13 cellular contexts compared by ENCODE assay signal in genomic region chr3:15324335-15324734, GRCh38. TPM values are rescaled to one million over a fixed set of nuclear protein-coding genes. Genes with fewer than 3 reads are reported as not detected.
A peak's percentile ranks its signal among the peaks of the same experiment; 100 is the strongest.
DNase-seq lines count a peak whose midpoint lies in the region; ATAC-seq and TF ChIP-seq lines count a peak whose summit lies in the region.
"Had no signal": no experiment of that assay in that cellular context is flagged by ENCODE, and none has a peak within 500 bp of the region (broad histone marks: within the 10 kb centered on the region; RNA-seq: fewer than 3 reads in every experiment).

No MANE protein-coding gene starts in this region.

- H4K5ac ChIP-seq in mesendoderm (ENCODE audit: low read length), result no peak overlapping the region

- no peak overlapping the region for H2BK120ac ChIP-seq in mesendoderm (ENCODE audit: low read depth, low read length)

- H3K27me3 ChIP-seq in RWPE2 (ENCODE audit: insufficient read depth, poor library complexity, severe bottlenecking) (no peaks in the 10 kb centered on the region), endodermal cell (ENCODE audit: control insufficient read depth, insufficient read depth, low read length, poor library complexity, severe bottlenecking) (no peaks in the 10 kb centered on the region), mesendoderm (ENCODE audit: insufficient read depth, low read length, poor library complexity) (no peaks in the 10 kb centered on the region), tibial artery (no peaks in the 10 kb centered on the region)

- no peak overlapping the region for H2BK15ac ChIP-seq in mesendoderm (replicated peaks; ENCODE audit: low read depth)

- TF ChIP-seq CTCF in RWPE2 (IDR thresholded peaks at IDR 0.05; ENCODE audit: poor library complexity, severe bottlenecking), result no peak
- TF ChIP-seq CTCF in endodermal cell (conservative IDR thresholded peaks at IDR 0.05), result no peak
- TF ChIP-seq CTCF in tibial artery (IDR thresholded peaks at IDR 0.05), result no peak

- no peak overlapping the region for H4K8ac ChIP-seq in mesendoderm (ENCODE audit: low read depth, low read length)

- H2AK5ac ChIP-seq in mesendoderm (ENCODE audit: low read length), result no peak overlapping the region

- H3K9ac ChIP-seq in endodermal cell (ENCODE audit: extremely low read depth, low read length, poor library complexity, severe bottlenecking) (no peak overlapping the region), mesendoderm (ENCODE audit: low read length) (no peak overlapping the region)

- no peaks in the 10 kb centered on the region for H3K9me3 Mint-ChIP-seq in endodermal cell
- H3K9me3 Mint-ChIP-seq: nephron progenitor cell had no signal

- intact Hi-C loops in tibial artery (cut with DNase I; ENCODE audit: low total_unique reads), result no loop called here

- H3K79me2 ChIP-seq in mesendoderm (ENCODE audit: control insufficient read depth, insufficient read depth, low read length), result no peaks in the 10 kb centered on the region

- H3K56ac ChIP-seq in mesendoderm (ENCODE audit: low read length), result peak overlapping the region; percentile 3

- H3K79me1 ChIP-seq in mesendoderm (ENCODE audit: low read length), result no peaks in the 10 kb centered on the region

- DNase-seq in RWPE2 (ENCODE audit: low spot score) (no peak), endodermal cell (no peak), mesendoderm (peak; percentile 37), tibial artery (no peak), SW480 (ENCODE audit: low spot score) (no peak), OCI-M1 (lab: John Stamatoyannopoulos, UW) (no peak), NCI-H510A treated with DMSO at 0.1 percent for 48 hours (lab: John Stamatoyannopoulos, UW) (no peak), 8988T (no peak)
- DNase-seq: activated effector memory CD4-positive, alpha-beta T cell treated with anti-CD3 and anti-CD28 coated beads, Interleukin-2, amount 50 U/mL, for 16 hours; dermis blood vessel endothelial cell; nephron progenitor cell; stimulated activated CD4-positive, alpha-beta T cell treated with anti-CD3 and anti-CD28 coated beads, Interleukin-2, amount 100 ng/mL, for 48 hours had no signal

- no peak overlapping the region for H3K23ac ChIP-seq in mesendoderm (ENCODE audit: low read length)

- H3K9me3 ChIP-seq in RWPE2 (ENCODE audit: severe bottlenecking), result no peaks in the 10 kb centered on the region
- H3K9me3 ChIP-seq in endodermal cell (ENCODE audit: control insufficient read depth, low read length), result no peaks in the 10 kb centered on the region
- no peaks in the 10 kb centered on the region for H3K9me3 ChIP-seq in tibial artery

- H3K4ac ChIP-seq in mesendoderm (ENCODE audit: low read depth, low read length), result no peak overlapping the region

- no peak for ATAC-seq in RWPE2 (ENCODE audit: low read depth)
- ATAC-seq: activated CD4-positive, CD25-positive, alpha-beta regulatory T cell treated with anti-CD3 and anti-CD28 coated beads, Interleukin-2, amount 50 U/mL, for 24 hours had no signal

- peaks cover 35% of the 10 kb centered on the region for H3K4me1 Mint-ChIP-seq in endodermal cell

- H3K36me3 ChIP-seq in RWPE2 (ENCODE audit: low read depth) (no peaks in the 10 kb centered on the region), endodermal cell (ENCODE audit: control insufficient read depth, insufficient read depth, low read length) (peaks cover 24% of the 10 kb centered on the region), mesendoderm (ENCODE audit: control insufficient read depth, insufficient read depth, low read length) (no peaks in the 10 kb centered on the region), tibial artery (peaks cover 0 to 6% (median 5%) of the 10 kb centered on the region in 3 donors)

- H3K4me2 ChIP-seq in mesendoderm (ENCODE audit: low read length), result no peak overlapping the region

- no peak overlapping the region for H3K4me3 Mint-ChIP-seq in endodermal cell
- H3K4me3 Mint-ChIP-seq: nephron progenitor cell had no signal

- H3K27ac ChIP-seq in RWPE2 (ENCODE audit: poor library complexity, severe bottlenecking) (peak overlapping the region; percentile 23), endodermal cell (ENCODE audit: low read depth, low read length) (no peak overlapping the region), mesendoderm (ENCODE audit: low read depth, low read length) (no peak overlapping the region), tibial artery (peak overlapping the region; percentile 46 to 80)

- H3K36me3 Mint-ChIP-seq in endodermal cell (ENCODE audit: low read depth), result peaks cover 32% of the 10 kb centered on the region

- H2BK5ac ChIP-seq in mesendoderm (ENCODE audit: low read length), result no peak overlapping the region

- no peaks in the 10 kb centered on the region for H3K27me3 Mint-ChIP-seq in endodermal cell (ENCODE audit: insufficient read depth)

- peak overlapping the region; percentile 64 for H3K27ac Mint-ChIP-seq in endodermal cell
- H3K27ac Mint-ChIP-seq: nephron progenitor cell had no signal

- WGBS in endodermal cell (ENCODE audit: insufficient coverage in 1 of 2, insufficient read length in 1 of 2), 2 experiments, result 85 to 100% methylated on average over 2 to 7 of the region's 7 CpGs
- WGBS in mesendoderm (ENCODE audit: extremely low coverage, insufficient coverage, low lambda C conversion rate), result no CpG with 5 or more reads among the region's 7 CpGs

- H3K18ac ChIP-seq in mesendoderm (ENCODE audit: low read length), result no peak overlapping the region

- H3K4me1 ChIP-seq in RWPE2 (ENCODE audit: insufficient read depth, poor library complexity, severe bottlenecking), result peaks cover 29% of the 10 kb centered on the region
- peaks cover 12% of the 10 kb centered on the region for H3K4me1 ChIP-seq in endodermal cell (ENCODE audit: control insufficient read depth, insufficient read depth, low read length)
- peaks cover 3% of the 10 kb centered on the region for H3K4me1 ChIP-seq in mesendoderm (ENCODE audit: control insufficient read depth, low read depth, low read length)
- H3K4me1 ChIP-seq in tibial artery, result peaks cover 0 to 65% (median 52%) of the 10 kb centered on the region in 4 donors

- H3K4me3 ChIP-seq in RWPE2 (ENCODE audit: severe bottlenecking) (no peak overlapping the region), endodermal cell (ENCODE audit: low read length) (no peak overlapping the region), mesendoderm (ENCODE audit: low read length) (no peak overlapping the region), tibial artery (no peak overlapping the region)

RNA-seq across cellular contexts. Expression of gene SH3BP5, which starts 8.1 kb away (rescaled TPM):
- total RNA-seq in endodermal cell, result 10 to 100 TPM; 25.8 to 30.3 TPM
- polyA plus RNA-seq in endodermal cell (2013, experiment 1 of 2), result 12.5 TPM
- polyA plus RNA-seq in endodermal cell (2013, experiment 2 of 2), result 14.0 TPM
- 2.8 TPM for polyA plus RNA-seq in mesendoderm (2013, experiment 1 of 2)
- polyA plus RNA-seq in mesendoderm (2013, experiment 2 of 2), result 3.0 TPM

Comparison
In these comparisons a context has a peak if more than half of its experiments do, and no peak if none do; other contexts are left out.
1. H3K27ac ChIP-seq: peak in RWPE2 (single experiment) and tibial artery (2 of 2); none in endodermal cell (single experiment) and mesendoderm (single experiment).